1 cellular context compared by ENCODE assay signal in the genomic region with DNA sequence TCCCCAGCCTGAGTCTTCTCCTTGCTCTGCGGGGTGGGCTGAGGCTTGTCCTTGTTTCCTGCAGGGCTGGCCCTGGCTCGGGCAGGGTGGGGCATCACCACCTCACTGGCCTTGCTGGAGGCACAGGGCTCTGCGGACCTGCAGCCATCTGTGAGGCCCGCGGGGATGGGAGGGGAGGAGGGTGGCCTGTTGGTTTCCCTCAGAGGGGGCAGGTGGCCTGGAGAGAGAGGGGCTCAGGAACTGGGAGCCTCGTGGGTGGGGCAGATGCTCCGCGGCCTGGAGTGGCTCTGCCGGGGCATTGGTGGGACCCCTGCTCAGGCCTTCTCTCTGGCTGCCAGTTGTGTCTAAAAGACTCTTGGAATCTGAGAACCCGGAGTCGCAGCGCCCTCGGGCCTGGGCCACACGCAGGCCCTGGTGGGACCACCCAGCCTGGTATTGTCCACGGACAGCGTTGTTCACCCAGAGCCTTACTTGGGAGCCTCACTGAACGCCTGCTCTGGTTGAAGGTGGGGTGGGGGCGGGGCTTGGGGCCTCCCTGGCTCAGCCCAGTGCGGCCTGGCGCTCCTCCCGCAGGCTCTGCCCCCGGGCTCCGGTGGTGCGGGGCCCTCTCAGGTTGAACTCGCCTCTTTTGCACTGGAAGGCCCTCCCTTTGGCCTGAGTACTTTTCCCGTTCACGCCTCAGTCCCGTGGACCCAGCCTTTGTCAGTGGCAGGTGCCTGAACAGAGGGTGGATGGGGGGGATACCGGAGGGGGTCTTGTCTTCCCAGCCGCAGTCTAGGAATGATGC.
TF ChIP-seq lines count a peak whose summit lies in the region.

No MANE protein-coding gene starts in this region.

TF ChIP-seq in HepG2, 621 proteins besides CTCF, POLR2A, EP300 and RAD21 (continued from another document):
- TF ChIP-seq, protein P1, sequence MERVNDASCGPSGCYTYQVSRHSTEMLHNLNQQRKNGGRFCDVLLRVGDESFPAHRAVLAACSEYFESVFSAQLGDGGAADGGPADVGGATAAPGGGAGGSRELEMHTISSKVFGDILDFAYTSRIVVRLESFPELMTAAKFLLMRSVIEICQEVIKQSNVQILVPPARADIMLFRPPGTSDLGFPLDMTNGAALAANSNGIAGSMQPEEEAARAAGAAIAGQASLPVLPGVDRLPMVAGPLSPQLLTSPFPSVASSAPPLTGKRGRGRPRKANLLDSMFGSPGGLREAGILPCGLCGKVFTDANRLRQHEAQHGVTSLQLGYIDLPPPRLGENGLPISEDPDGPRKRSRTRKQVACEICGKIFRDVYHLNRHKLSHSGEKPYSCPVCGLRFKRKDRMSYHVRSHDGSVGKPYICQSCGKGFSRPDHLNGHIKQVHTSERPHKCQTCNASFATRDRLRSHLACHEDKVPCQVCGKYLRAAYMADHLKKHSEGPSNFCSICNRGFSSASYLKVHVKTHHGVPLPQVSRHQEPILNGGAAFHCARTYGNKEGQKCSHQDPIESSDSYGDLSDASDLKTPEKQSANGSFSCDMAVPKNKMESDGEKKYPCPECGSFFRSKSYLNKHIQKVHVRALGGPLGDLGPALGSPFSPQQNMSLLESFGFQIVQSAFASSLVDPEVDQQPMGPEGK (CRISPR knock-in tag; IDR thresholded peaks at IDR 0.05) = peak; percentile 19; the same call in 1 of the 2 replicates
- TF ChIP-seq ZNF703 (CRISPR knock-in tag; IDR thresholded peaks at IDR 0.05; ENCODE audit: borderline replicate concordance) (no peak), DNMT1 (CRISPR knock-in tag; IDR thresholded peaks at IDR 0.05) (no peak), ZFX (CRISPR knock-in tag; IDR thresholded peaks at IDR 0.05; ENCODE audit: low read depth) (0 out of 2 replicates have a peak, but pooled peaks have one; percentile 30), RBM22 (optimal IDR thresholded peaks at IDR 0.05; ENCODE audit: low read length) (peak; percentile 52), EED (CRISPR knock-in tag; IDR thresholded peaks at IDR 0.05) (no peak), RELA (CRISPR knock-in tag; IDR thresholded peaks at IDR 0.05) (no peak), IRF2 (CRISPR knock-in tag; IDR thresholded peaks at IDR 0.05) (no peak), SMYD3 (CRISPR knock-in tag; IDR thresholded peaks at IDR 0.05) (no peak), SNAPC2 (CRISPR knock-in tag; IDR thresholded peaks at IDR 0.05) (no peak), ZNF256 (CRISPR knock-in tag; conservative IDR thresholded peaks at IDR 0.05) (no peak), MTF1 (CRISPR knock-in tag; IDR thresholded peaks at IDR 0.05) (no peak)
- TF ChIP-seq, protein P2, sequence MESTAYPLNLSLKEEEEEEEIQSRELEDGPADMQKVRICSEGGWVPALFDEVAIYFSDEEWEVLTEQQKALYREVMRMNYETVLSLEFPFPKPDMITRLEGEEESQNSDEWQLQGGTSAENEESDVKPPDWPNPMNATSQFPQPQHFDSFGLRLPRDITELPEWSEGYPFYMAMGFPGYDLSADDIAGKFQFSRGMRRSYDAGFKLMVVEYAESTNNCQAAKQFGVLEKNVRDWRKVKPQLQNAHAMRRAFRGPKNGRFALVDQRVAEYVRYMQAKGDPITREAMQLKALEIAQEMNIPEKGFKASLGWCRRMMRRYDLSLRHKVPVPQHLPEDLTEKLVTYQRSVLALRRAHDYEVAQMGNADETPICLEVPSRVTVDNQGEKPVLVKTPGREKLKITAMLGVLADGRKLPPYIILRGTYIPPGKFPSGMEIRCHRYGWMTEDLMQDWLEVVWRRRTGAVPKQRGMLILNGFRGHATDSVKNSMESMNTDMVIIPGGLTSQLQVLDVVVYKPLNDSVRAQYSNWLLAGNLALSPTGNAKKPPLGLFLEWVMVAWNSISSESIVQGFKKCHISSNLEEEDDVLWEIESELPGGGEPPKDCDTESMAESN (CRISPR knock-in tag; conservative IDR thresholded peaks at IDR 0.05) = no peak
- TF ChIP-seq, protein P3, sequence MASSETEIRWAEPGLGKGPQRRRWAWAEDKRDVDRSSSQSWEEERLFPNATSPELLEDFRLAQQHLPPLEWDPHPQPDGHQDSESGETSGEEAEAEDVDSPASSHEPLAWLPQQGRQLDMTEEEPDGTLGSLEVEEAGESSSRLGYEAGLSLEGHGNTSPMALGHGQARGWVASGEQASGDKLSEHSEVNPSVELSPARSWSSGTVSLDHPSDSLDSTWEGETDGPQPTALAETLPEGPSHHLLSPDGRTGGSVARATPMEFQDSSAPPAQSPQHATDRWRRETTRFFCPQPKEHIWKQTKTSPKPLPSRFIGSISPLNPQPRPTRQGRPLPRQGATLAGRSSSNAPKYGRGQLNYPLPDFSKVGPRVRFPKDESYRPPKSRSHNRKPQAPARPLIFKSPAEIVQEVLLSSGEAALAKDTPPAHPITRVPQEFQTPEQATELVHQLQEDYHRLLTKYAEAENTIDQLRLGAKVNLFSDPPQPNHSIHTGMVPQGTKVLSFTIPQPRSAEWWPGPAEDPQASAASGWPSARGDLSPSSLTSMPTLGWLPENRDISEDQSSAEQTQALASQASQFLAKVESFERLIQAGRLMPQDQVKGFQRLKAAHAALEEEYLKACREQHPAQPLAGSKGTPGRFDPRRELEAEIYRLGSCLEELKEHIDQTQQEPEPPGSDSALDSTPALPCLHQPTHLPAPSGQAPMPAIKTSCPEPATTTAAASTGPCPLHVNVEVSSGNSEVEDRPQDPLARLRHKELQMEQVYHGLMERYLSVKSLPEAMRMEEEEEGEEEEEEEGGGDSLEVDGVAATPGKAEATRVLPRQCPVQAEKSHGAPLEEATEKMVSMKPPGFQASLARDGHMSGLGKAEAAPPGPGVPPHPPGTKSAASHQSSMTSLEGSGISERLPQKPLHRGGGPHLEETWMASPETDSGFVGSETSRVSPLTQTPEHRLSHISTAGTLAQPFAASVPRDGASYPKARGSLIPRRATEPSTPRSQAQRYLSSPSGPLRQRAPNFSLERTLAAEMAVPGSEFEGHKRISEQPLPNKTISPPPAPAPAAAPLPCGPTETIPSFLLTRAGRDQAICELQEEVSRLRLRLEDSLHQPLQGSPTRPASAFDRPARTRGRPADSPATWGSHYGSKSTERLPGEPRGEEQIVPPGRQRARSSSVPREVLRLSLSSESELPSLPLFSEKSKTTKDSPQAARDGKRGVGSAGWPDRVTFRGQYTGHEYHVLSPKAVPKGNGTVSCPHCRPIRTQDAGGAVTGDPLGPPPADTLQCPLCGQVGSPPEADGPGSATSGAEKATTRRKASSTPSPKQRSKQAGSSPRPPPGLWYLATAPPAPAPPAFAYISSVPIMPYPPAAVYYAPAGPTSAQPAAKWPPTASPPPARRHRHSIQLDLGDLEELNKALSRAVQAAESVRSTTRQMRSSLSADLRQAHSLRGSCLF (CRISPR knock-in tag; IDR thresholded peaks at IDR 0.05; ENCODE audit: borderline replicate concordance) = no peak
- TF ChIP-seq, protein P4, sequence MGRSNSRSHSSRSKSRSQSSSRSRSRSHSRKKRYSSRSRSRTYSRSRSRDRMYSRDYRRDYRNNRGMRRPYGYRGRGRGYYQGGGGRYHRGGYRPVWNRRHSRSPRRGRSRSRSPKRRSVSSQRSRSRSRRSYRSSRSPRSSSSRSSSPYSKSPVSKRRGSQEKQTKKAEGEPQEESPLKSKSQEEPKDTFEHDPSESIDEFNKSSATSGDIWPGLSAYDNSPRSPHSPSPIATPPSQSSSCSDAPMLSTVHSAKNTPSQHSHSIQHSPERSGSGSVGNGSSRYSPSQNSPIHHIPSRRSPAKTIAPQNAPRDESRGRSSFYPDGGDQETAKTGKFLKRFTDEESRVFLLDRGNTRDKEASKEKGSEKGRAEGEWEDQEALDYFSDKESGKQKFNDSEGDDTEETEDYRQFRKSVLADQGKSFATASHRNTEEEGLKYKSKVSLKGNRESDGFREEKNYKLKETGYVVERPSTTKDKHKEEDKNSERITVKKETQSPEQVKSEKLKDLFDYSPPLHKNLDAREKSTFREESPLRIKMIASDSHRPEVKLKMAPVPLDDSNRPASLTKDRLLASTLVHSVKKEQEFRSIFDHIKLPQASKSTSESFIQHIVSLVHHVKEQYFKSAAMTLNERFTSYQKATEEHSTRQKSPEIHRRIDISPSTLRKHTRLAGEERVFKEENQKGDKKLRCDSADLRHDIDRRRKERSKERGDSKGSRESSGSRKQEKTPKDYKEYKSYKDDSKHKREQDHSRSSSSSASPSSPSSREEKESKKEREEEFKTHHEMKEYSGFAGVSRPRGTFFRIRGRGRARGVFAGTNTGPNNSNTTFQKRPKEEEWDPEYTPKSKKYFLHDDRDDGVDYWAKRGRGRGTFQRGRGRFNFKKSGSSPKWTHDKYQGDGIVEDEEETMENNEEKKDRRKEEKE (IDR thresholded peaks at IDR 0.05) = no peak
- TF ChIP-seq, protein P5, sequence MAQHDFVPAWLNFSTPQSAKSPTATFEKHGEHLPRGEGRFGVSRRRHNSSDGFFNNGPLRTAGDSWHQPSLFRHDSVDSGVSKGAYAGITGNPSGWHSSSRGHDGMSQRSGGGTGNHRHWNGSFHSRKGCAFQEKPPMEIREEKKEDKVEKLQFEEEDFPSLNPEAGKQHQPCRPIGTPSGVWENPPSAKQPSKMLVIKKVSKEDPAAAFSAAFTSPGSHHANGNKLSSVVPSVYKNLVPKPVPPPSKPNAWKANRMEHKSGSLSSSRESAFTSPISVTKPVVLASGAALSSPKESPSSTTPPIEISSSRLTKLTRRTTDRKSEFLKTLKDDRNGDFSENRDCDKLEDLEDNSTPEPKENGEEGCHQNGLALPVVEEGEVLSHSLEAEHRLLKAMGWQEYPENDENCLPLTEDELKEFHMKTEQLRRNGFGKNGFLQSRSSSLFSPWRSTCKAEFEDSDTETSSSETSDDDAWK (CRISPR knock-in tag; IDR thresholded peaks at IDR 0.05) = no peak
- TF ChIP-seq, protein P6, sequence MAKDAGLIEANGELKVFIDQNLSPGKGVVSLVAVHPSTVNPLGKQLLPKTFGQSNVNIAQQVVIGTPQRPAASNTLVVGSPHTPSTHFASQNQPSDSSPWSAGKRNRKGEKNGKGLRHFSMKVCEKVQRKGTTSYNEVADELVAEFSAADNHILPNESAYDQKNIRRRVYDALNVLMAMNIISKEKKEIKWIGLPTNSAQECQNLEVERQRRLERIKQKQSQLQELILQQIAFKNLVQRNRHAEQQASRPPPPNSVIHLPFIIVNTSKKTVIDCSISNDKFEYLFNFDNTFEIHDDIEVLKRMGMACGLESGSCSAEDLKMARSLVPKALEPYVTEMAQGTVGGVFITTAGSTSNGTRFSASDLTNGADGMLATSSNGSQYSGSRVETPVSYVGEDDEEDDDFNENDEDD (CRISPR knock-in tag; IDR thresholded peaks at IDR 0.05; ENCODE audit: borderline replicate concordance) = no peak
